In genomic region chr13:32316030-32316344, GRCh38 we compare ENCODE assay signal across 9 cellular contexts. TPM values are rescaled to one million over a fixed set of nuclear protein-coding genes. Genes with fewer than 3 reads are reported as not detected.
A peak's percentile ranks its signal among the peaks of the same experiment; 100 is the strongest.
DNase-seq lines count a peak whose midpoint lies in the region; ATAC-seq, FAIRE-seq and TF ChIP-seq lines count a peak whose summit lies in the region.
"Had no signal": no experiment of that assay in that cellular context is flagged by ENCODE, and none has a peak within 500 bp of the region (broad histone marks: within the 10 kb centered on the region; RNA-seq: fewer than 3 reads in every experiment).

No MANE protein-coding gene starts in this region.

- CTCF ChIA-PET in mammary epithelial cell (lab: Charles Lee; ENCODE audit: low non-redundant PET) = no interaction called here

- peak; percentile 55 for ATAC-seq in GM18498 (IDR thresholded peaks at IDR 0.05; ENCODE audit: unreplicated experiment)
- ATAC-seq in GM21723 (IDR thresholded peaks at IDR 0.05; ENCODE audit: unreplicated experiment) = peak; percentile 60

- H3K27ac ChIP-seq in KMS-11 = peak overlapping the region; percentile 95
- peak overlapping the region; percentile 95 for H3K27ac ChIP-seq in mammary epithelial cell (ENCODE audit: insufficient read depth, low read depth, low read length)
- H3K27ac ChIP-seq in mucosa of rectum (ENCODE audit: low read depth in 2 of 2, low read length in 2 of 2) = peak overlapping the region; percentile 92 to 97

- H3K4me2 ChIP-seq in KMS-11 (peak overlapping the region; percentile 85), mammary epithelial cell (ENCODE audit: insufficient read depth, low read depth, low read length) (peak overlapping the region; percentile 87)

- H3K79me2 ChIP-seq in KMS-11 (ENCODE audit: insufficient read depth, low read depth) (no peaks in the 10 kb centered on the region; the same call in 1 of the 2 replicates), mammary epithelial cell (ENCODE audit: insufficient read depth, low read length) (peaks cover 18% of the 10 kb centered on the region)

- H3K27me3 ChIP-seq in KMS-11 (ENCODE audit: insufficient read depth, low read depth) = no peaks in the 10 kb centered on the region
- no peaks in the 10 kb centered on the region for H3K27me3 ChIP-seq in mammary epithelial cell (ENCODE audit: insufficient read depth, low read length)
- H3K27me3 ChIP-seq in mucosa of rectum (ENCODE audit: control insufficient read depth in 2 of 2, insufficient read depth in 2 of 2, low read length in 2 of 2) = no peaks in the 10 kb centered on the region

- dilution Hi-C loops in mammary epithelial cell (cut with HindIII; ENCODE audit: low sequenced_read_pairs) = no loop called here

- no peaks in the 10 kb centered on the region for H4K20me1 ChIP-seq in KMS-11 (ENCODE audit: insufficient read depth)
- no peaks in the 10 kb centered on the region for H4K20me1 ChIP-seq in mammary epithelial cell (ENCODE audit: insufficient read depth, low read length)

- TSS peak; percentile 38 for BruUV-seq in mammary epithelial cell (replicated peaks; lab: Mats Ljungman, UMichigan)

- DNase-seq in mammary epithelial cell = no peak
- no peak for DNase-seq in activated gamma-delta T cell treated with Interleukin-2 at 50 U/mL for 16 hours
- no peak for DNase-seq in SKM-1 (lab: John Stamatoyannopoulos, UW; ENCODE audit: unreplicated experiment)
- DNase-seq in HTR-8/SVneo (ENCODE audit: insufficient read length, low spot score) = no peak

- H3K9me3 ChIP-seq in mammary epithelial cell (replicated peaks; ENCODE audit: insufficient read depth, low read length) (no peaks in the 10 kb centered on the region), mucosa of rectum (ENCODE audit: control insufficient read depth in 2 of 2, low read length in 2 of 2) (no peaks in the 10 kb centered on the region)

- H3K36me3 ChIP-seq in KMS-11 (ENCODE audit: insufficient read depth) = no peaks in the 10 kb centered on the region
- H3K36me3 ChIP-seq in mammary epithelial cell (ENCODE audit: insufficient read depth, low read length) = no peaks in the 10 kb centered on the region
- H3K36me3 ChIP-seq in mucosa of rectum (ENCODE audit: control insufficient read depth in 2 of 2, insufficient read depth in 2 of 2, low read length in 2 of 2) = no peaks in the 10 kb centered on the region

- intact Hi-C loops in mammary epithelial cell (cut with micrococcal nuclease) = loop anchor here (5.0 kb wide), 1 partner anchor 271 kb away; the partner anchor contains the start of gene PDS5B

- FAIRE-seq in HTR-8/SVneo (lab: Jason Lieb, UNC) = no peak

- in situ Hi-C loops in mammary epithelial cell (cut with MboI; ENCODE audit: low sequenced_read_pairs in 2 of 2) = loop anchor here (10.0 to 25.0 kb wide), 3 partner anchors 291 to 404 kb away; no protein-coding TSS in a partner anchor

- peak overlapping the region; percentile 93 for H3K9ac ChIP-seq in KMS-11
- peak overlapping the region; percentile 94 for H3K9ac ChIP-seq in mammary epithelial cell (ENCODE audit: insufficient read depth, low read length)
- peak overlapping the region; percentile 93 to 97 for H3K9ac ChIP-seq in mucosa of rectum (ENCODE audit: low read depth in 1 of 2, low read length in 2 of 2)

- H3K4me3 ChIP-seq in KMS-11 (IDR thresholded peaks at IDR 0.05; ENCODE audit: insufficient read depth, low read depth, low read length) (no peak overlapping the region), mammary epithelial cell (replicated peaks in 1 of 3; ENCODE audit: insufficient read depth in 1 of 3, low read depth in 2 of 3, low read length in 3 of 3) (peak overlapping the region; percentile 70 to 92 (median 70)), mucosa of rectum (ENCODE audit: low read length in 2 of 2) (peak overlapping the region; percentile 81 to 96)

- TF ChIP-seq CTCF in KMS-11 (conservative IDR thresholded peaks at IDR 0.05; ENCODE audit: low read depth, low read length) = no peak
- no peak for TF ChIP-seq CTCF in mammary epithelial cell (conservative IDR thresholded peaks at IDR 0.05 in 1 of 2, IDR thresholded peaks at IDR 0.05 in 1 of 2; ENCODE audit: extremely low read depth in 1 of 2, insufficient read depth in 1 of 2, low read depth in 1 of 2, low read length in 2 of 2)

- H3K4me1 ChIP-seq in KMS-11 (ENCODE audit: low read depth, poor library complexity, severe bottlenecking) (peaks cover 7% of the 10 kb centered on the region), mammary epithelial cell (ENCODE audit: insufficient read depth, low read length) (peaks cover 5% of the 10 kb centered on the region), mucosa of rectum (ENCODE audit: control insufficient read depth in 2 of 2, insufficient read depth in 2 of 2, low read length in 2 of 2) (peaks cover 0 to 2% of the 10 kb centered on the region in 2 donors)

- peak overlapping the region; percentile 92 for H2AFZ ChIP-seq in KMS-11 (ENCODE audit: low read depth)
- H2AFZ ChIP-seq in mammary epithelial cell (ENCODE audit: low read depth, low read length) = peak overlapping the region; percentile 100

- 1% methylated on average over 12 of the region's 13 CpGs for WGBS in mammary epithelial cell (ENCODE audit: low coverage, missing lambda C conversion rate)

RNA-seq across cellular contexts. Expression of gene BRCA2, which starts 0.7 kb away (rescaled TPM):
- 10 to 100 TPM in 1 of 2 donors, 1 to 10 TPM in 1; 3.0 to 16.0 TPM for total RNA-seq in mammary epithelial cell
- 3.0 TPM for polyA plus RNA-seq in mammary epithelial cell
- polyA minus RNA-seq in mammary epithelial cell = 79.5 TPM

RNA-seq across cellular contexts. Expression of gene ZAR1L, which starts 0.8 kb away (rescaled TPM):
- total RNA-seq in mammary epithelial cell = not detected
- polyA plus RNA-seq in mammary epithelial cell = not detected
- not detected for polyA minus RNA-seq in mammary epithelial cell
- total RNA-seq: temporal lobe had no signal
